In genomic region chr11:12110714-12111481, GRCh38 we compare ENCODE assay signal across 8 cellular contexts. TPM values are rescaled to one million over a fixed set of nuclear protein-coding genes. Genes with fewer than 3 reads are reported as not detected.
DNase-seq lines count a peak whose midpoint lies in the region; ATAC-seq, FAIRE-seq and TF ChIP-seq lines count a peak whose summit lies in the region.

No MANE protein-coding gene starts in this region.

- intact Hi-C loops in psoas muscle (cut with DNase I) = no loop called here

- H3K36me3 ChIP-seq in cardiac muscle cell (no peaks in the 10 kb centered on the region), psoas muscle (ENCODE audit: insufficient read depth in 1 of 2, low read depth in 1 of 2) (no peaks in the 10 kb centered on the region)

- ATAC-seq in psoas muscle = peak; percentile 6 to 57 (median 13)

- CTCF ChIA-PET in HEK293T (lab: Yijun Ruan, JAX) = no interaction called here
- CTCF ChIA-PET in activated naive CD4-positive, alpha-beta T cell treated with anti-CD3 and anti-CD28 coated beads, Interleukin-2, amount 10 ng/mL, durations not matched to agents 7 days and 5 days (lab: Charles Lee) = interaction anchor here (1.2 to 2.5 kb wide), 2 partner anchors 86 to 170 kb away, joined by 3 to 7 read pairs; no protein-coding TSS in a partner anchor

- H3K9me3 ChIP-seq in cardiac muscle cell (ENCODE audit: low read depth) = no peaks in the 10 kb centered on the region
- H3K9me3 ChIP-seq in psoas muscle = no peaks in the 10 kb centered on the region

- H3K4me1 Mint-ChIP-seq in activated naive CD4-positive, alpha-beta T cell treated with anti-CD3 and anti-CD28 coated beads, Interleukin-2, amount 10 ng/mL, durations not matched to agents 7 days and 5 days = peaks cover 37% of the 10 kb centered on the region

- H3K27me3 ChIP-seq in cardiac muscle cell (no peaks in the 10 kb centered on the region), psoas muscle (ENCODE audit: insufficient read depth in 3 of 3, low read length in 2 of 3) (no peaks in the 10 kb centered on the region)

- 9 to 13% (median 11%) methylated on average over 39 to 65 of the region's 65 CpGs for WGBS in psoas muscle, 3 donors

- H3K4me1 ChIP-seq in cardiac muscle cell (ENCODE audit: low read depth) (peaks cover 23% of the 10 kb centered on the region), psoas muscle (peaks cover 11% of the 10 kb centered on the region)

- no peaks in the 10 kb centered on the region for H3K36me3 Mint-ChIP-seq in activated naive CD4-positive, alpha-beta T cell treated with anti-CD3 and anti-CD28 coated beads, Interleukin-2, amount 10 ng/mL, durations not matched to agents 7 days and 5 days

- peaks cover 3% of the 10 kb centered on the region for H3K27me3 Mint-ChIP-seq in activated naive CD4-positive, alpha-beta T cell treated with anti-CD3 and anti-CD28 coated beads, Interleukin-2, amount 10 ng/mL, durations not matched to agents 7 days and 5 days

- DNase-seq in NCI-H345 (lab: John Stamatoyannopoulos, UW) (peak; percentile 52), NCI-H345 treated with DMSO at 0.1 percent for 48 hours (lab: John Stamatoyannopoulos, UW; ENCODE audit: unreplicated experiment) (no peak), HEK293T (ENCODE audit: extremely low spot score) (peak; percentile 35), NCI-H1105 (lab: John Stamatoyannopoulos, UW) (peak; percentile 31), cardiac muscle cell (ENCODE audit: low read depth in 1 of 2, low spot score in 1 of 2) (peak in 1 of 2 donors; percentile 46), psoas muscle (peak; percentile 24 to 63), HTR-8/SVneo (ENCODE audit: insufficient read length, low spot score) (no peak)
- peak; percentile 60 for DNase-seq in activated naive CD4-positive, alpha-beta T cell treated with anti-CD3 and anti-CD28 coated beads, Interleukin-2, amount 10 ng/mL, durations not matched to agents 7 days and 5 days

- POLR2A ChIA-PET in HEK293T (lab: Yijun Ruan, JAX) = no interaction called here

- no peak overlapping the region for H3K27ac Mint-ChIP-seq in activated naive CD4-positive, alpha-beta T cell treated with anti-CD3 and anti-CD28 coated beads, Interleukin-2, amount 10 ng/mL, durations not matched to agents 7 days and 5 days

- H3K27ac ChIP-seq in cardiac muscle cell = peak overlapping the region; percentile 81
- peak overlapping the region; percentile 85 for H3K27ac ChIP-seq in psoas muscle

- no peak for FAIRE-seq in HTR-8/SVneo (lab: Jason Lieb, UNC)

- H3K4me3 Mint-ChIP-seq in activated naive CD4-positive, alpha-beta T cell treated with anti-CD3 and anti-CD28 coated beads, Interleukin-2, amount 10 ng/mL, durations not matched to agents 7 days and 5 days = peak overlapping the region; percentile 67

- H3K9me3 Mint-ChIP-seq in activated naive CD4-positive, alpha-beta T cell treated with anti-CD3 and anti-CD28 coated beads, Interleukin-2, amount 10 ng/mL, durations not matched to agents 7 days and 5 days = no peaks in the 10 kb centered on the region

- peak overlapping the region; percentile 86 for H3K4me3 ChIP-seq in cardiac muscle cell
- peak overlapping the region; percentile 80 for H3K4me3 ChIP-seq in psoas muscle

- TF ChIP-seq CTCF in cardiac muscle cell (IDR thresholded peaks at IDR 0.05; ENCODE audit: low read depth, low read length) (no peak), psoas muscle (IDR thresholded peaks at IDR 0.05) (no peak)

TF ChIP-seq in HEK293T, 16 proteins besides CTCF, POLR2A, EP300 and RAD21:
- TF ChIP-seq SP1 (IDR thresholded peaks at IDR 0.05) (no peak), L3MBTL2 (conservative IDR thresholded peaks at IDR 0.05) (peak; percentile 41)
TF ChIP-seq in HEK293T: peak in this region for 1.

RNA-seq across cellular contexts. Expression of gene MICAL2, which starts 0.5 kb away (rescaled TPM):
- total RNA-seq in cardiac muscle cell (123 and 178 TPM in 2 replicates), psoas muscle (10 to 100 TPM; 14.0 to 45.7 (median 29.0) TPM)
- polyA plus RNA-seq in cardiac muscle cell (153 and 191 TPM in 2 replicates), psoas muscle (10 to 100 TPM in 2 of 3 donors, 1 to 10 TPM in 1; 6.8 to 15.0 (median 11.7) TPM)

Comparison
In these comparisons a context has a peak if more than half of its experiments do, and no peak if none do; other contexts are left out.
1. DNase-seq: peak in NCI-H345 (single experiment), HEK293T (single experiment), NCI-H1105 (single experiment), activated naive CD4-positive, alpha-beta T cell treated with anti-CD3 and anti-CD28 coated beads, Interleukin-2, amount 10 ng/mL, durations not matched to agents 7 days and 5 days (single experiment) and psoas muscle (2 of 2); none in NCI-H345 treated with DMSO at 0.1 percent for 48 hours (single experiment) and HTR-8/SVneo (single experiment).